Comparison of ENCODE assay signal across 8 cellular contexts in the genomic region with DNA sequence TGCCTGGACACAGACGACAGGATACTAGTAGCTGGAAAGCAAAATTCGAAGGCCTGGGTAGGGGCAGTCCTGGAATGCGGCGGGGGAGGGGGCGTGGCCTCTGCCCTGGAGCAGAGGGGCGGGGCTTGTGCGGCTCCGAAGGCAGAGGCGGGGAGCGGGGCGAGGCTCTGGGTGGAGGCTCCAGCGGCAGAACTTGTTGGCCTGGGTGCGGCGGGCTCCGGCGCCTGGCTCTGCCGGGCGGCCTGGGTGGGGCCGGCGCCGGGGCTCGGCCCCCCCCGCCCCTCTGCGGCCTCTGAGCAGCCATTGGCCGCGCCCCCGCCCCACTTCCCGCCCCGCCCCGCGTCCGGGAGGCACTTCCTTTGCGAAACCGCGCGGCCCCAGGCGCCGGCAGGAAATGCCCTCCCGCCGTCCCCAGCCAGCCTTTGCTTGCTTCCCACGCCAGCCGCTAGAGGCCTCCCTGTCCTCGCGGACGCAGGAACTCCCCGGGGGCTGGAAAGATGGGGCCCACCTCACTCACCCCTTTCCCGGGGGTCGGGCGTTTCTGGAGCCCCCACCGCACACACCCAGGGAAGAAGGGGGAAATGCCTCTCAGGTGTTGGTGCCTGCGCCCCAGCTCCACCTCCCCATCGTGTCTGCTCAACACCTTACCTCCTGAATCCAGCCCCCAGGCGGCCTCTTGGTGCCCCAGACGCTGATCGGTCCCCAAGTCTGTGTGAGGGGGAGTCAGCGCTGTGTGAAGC. TPM values are rescaled to one million over a fixed set of nuclear protein-coding genes. Genes with fewer than 3 reads are reported as not detected.
A peak's percentile ranks its signal among the peaks of the same experiment; 100 is the strongest.
DNase-seq lines count a peak whose midpoint lies in the region; ATAC-seq and TF ChIP-seq lines count a peak whose summit lies in the region.

No MANE protein-coding gene starts in this region.

- TF ChIP-seq CTCF in Panc1 (IDR thresholded peaks at IDR 0.05), result peak; percentile 93
- peak; percentile 72 to 81 (median 76) for TF ChIP-seq CTCF in esophagus squamous epithelium (IDR thresholded peaks at IDR 0.05)

- CTCF ChIA-PET in Panc1 (lab: Charles Lee), result interaction anchor here (0.7 kb wide), 1 partner anchor 41 kb away, joined by 11 read pairs; no protein-coding TSS in a partner anchor

- H3K27me3 ChIP-seq in GM23248 (replicated peaks; ENCODE audit: insufficient read depth) (no peaks in the 10 kb centered on the region), Karpas-422 (ENCODE audit: low read length) (no peaks in the 10 kb centered on the region), Panc1 (ENCODE audit: control insufficient read depth, insufficient read depth, low read length) (no peaks in the 10 kb centered on the region), esophagus squamous epithelium (no peaks in the 10 kb centered on the region)

- H3K27ac ChIP-seq in GM23248 (peak overlapping the region; percentile 76), Karpas-422 (ENCODE audit: low read length) (peak overlapping the region; percentile 33; the same call in 1 of the 2 replicates), Panc1 (ENCODE audit: low read length) (peak overlapping the region; percentile 95), esophagus squamous epithelium (peak overlapping the region; percentile 87 to 95 (median 89))

- H2AFZ ChIP-seq in GM23248, result peak overlapping the region; percentile 36; the same call in 1 of the 2 replicates
- H2AFZ ChIP-seq in Karpas-422 (ENCODE audit: low read length), result peak overlapping the region; percentile 68

- no TSS peak for BruUV-seq in Panc1 (replicated peaks; lab: Mats Ljungman, UMichigan)

- H3K27ac Mint-ChIP-seq in activated T-cell treated with anti-CD3 and anti-CD28 coated beads, Interleukin-2, amount 50 U/mL, for 72 hours, result peak overlapping the region; percentile 91
- peak overlapping the region; percentile 89 to 97 (median 93) for H3K27ac Mint-ChIP-seq in naive B cell
- peak overlapping the region; percentile 89 for H3K27ac Mint-ChIP-seq in stimulated activated effector memory CD8-positive, alpha-beta T cell treated with anti-CD3 and anti-CD28 coated beads, Interleukin-12 subunit alpha, Interleukin-12 subunit beta, amount 100 ng/mL, for 72 hours

- H3K4me3 ChIP-seq in GM23248 (peak overlapping the region; percentile 67), Karpas-422 (ENCODE audit: low read length) (peak overlapping the region; percentile 76), Panc1 (ENCODE audit: low read depth in 2 of 2, low read length in 2 of 2) (peak overlapping the region; percentile 36 to 61), esophagus squamous epithelium (peak overlapping the region; percentile 32 to 68 (median 46))

- WGBS in GM23248 (ENCODE audit: low coverage in 1 of 2, low lambda C conversion rate in 2 of 2, missing lambda C conversion rate in 2 of 2), 2 experiments, result 1 to 3% methylated on average over 26 to 37 of the region's 56 CpGs
- WGBS in esophagus squamous epithelium, 2 donors, result 0% methylated on average over 4 to 5 of the region's 56 CpGs

- peak overlapping the region; percentile 87 to 93 for H3K4me3 Mint-ChIP-seq in activated T-cell treated with anti-CD3 and anti-CD28 coated beads, Interleukin-2, amount 50 U/mL, for 72 hours
- H3K4me3 Mint-ChIP-seq in naive B cell, result peak overlapping the region; percentile 86 to 95 (median 87)
- peak overlapping the region; percentile 77 for H3K4me3 Mint-ChIP-seq in stimulated activated effector memory CD8-positive, alpha-beta T cell treated with anti-CD3 and anti-CD28 coated beads, Interleukin-12 subunit alpha, Interleukin-12 subunit beta, amount 100 ng/mL, for 72 hours

- peaks cover 16% of the 10 kb centered on the region for H3F3A ChIP-seq in GM23248 (ENCODE audit: insufficient read depth)

- H3K79me2 ChIP-seq in GM23248 (ENCODE audit: insufficient read depth), result peaks cover 27% of the 10 kb centered on the region
- peaks cover 11% of the 10 kb centered on the region for H3K79me2 ChIP-seq in Karpas-422 (ENCODE audit: low read length)

- in situ Hi-C loops in GM23248 (cut with MboI), result no loop called here
- in situ Hi-C loops in Panc1 (cut with HindIII; ENCODE audit: low pct_unique_long_range_greater_than_20kb, low sequenced_read_pairs), result no loop called here

- peak in 1 of 4 donors; percentile 25 for TF ChIP-seq POLR2A in esophagus squamous epithelium (IDR thresholded peaks at IDR 0.05)

- no peaks in the 10 kb centered on the region for H4K20me1 ChIP-seq in GM23248 (ENCODE audit: insufficient read depth)
- no peaks in the 10 kb centered on the region for H4K20me1 ChIP-seq in Karpas-422 (ENCODE audit: insufficient read depth, low read depth, low read length)

- DNase-seq in EH (ENCODE audit: low read depth) (peak; percentile 98), GM23248 (peak; percentile 99), Karpas-422 (peak; percentile 98), Panc1 (ENCODE audit: low read depth, low spot score) (no peak), esophagus squamous epithelium (lab: John Stamatoyannopoulos, UW) (peak; percentile 95), naive B cell (peak; percentile 88)
- DNase-seq in activated T-cell treated with anti-CD3 and anti-CD28 coated beads, Interleukin-2, amount 50 U/mL, for 72 hours, result peak; percentile 93
- peak; percentile 80 to 94 for DNase-seq in stimulated activated effector memory CD8-positive, alpha-beta T cell treated with anti-CD3 and anti-CD28 coated beads, Interleukin-12 subunit alpha, Interleukin-12 subunit beta, amount 100 ng/mL, for 72 hours (ENCODE audit: low spot score in 2 of 2)

- H3K36me3 ChIP-seq in GM23248 (ENCODE audit: low read depth) (0 out of 2 replicates have a peak, but pooled peaks cover 3% of the 10 kb centered on the region), Karpas-422 (ENCODE audit: insufficient read depth, low read length) (peaks cover 12% of the 10 kb centered on the region; the same call in 1 of the 2 replicates), Panc1 (ENCODE audit: control insufficient read depth, insufficient read depth, low read length) (no peaks in the 10 kb centered on the region; the same call in 1 of the 2 replicates), esophagus squamous epithelium (peaks cover 24 to 43% (median 33%) of the 10 kb centered on the region in 3 donors)

- H3K9me3 Mint-ChIP-seq in activated T-cell treated with anti-CD3 and anti-CD28 coated beads, Interleukin-2, amount 50 U/mL, for 72 hours, result no peaks in the 10 kb centered on the region
- no peaks in the 10 kb centered on the region for H3K9me3 Mint-ChIP-seq in naive B cell
- H3K9me3 Mint-ChIP-seq in stimulated activated effector memory CD8-positive, alpha-beta T cell treated with anti-CD3 and anti-CD28 coated beads, Interleukin-12 subunit alpha, Interleukin-12 subunit beta, amount 100 ng/mL, for 72 hours, result no peaks in the 10 kb centered on the region

- H3K9me3 ChIP-seq in GM23248 (ENCODE audit: low read depth) (no peaks in the 10 kb centered on the region), Karpas-422 (ENCODE audit: low read length) (no peaks in the 10 kb centered on the region), Panc1 (ENCODE audit: control insufficient read depth, insufficient read depth, low read depth, low read length) (no peaks in the 10 kb centered on the region), esophagus squamous epithelium (no peaks in the 10 kb centered on the region)

- H3K4me2 ChIP-seq in GM23248 (ENCODE audit: unreplicated experiment), result peak overlapping the region; percentile 72
- H3K4me2 ChIP-seq in Karpas-422 (ENCODE audit: low read depth, low read length, poor library complexity, severe bottlenecking), result peak overlapping the region; percentile 79

- POLR2A ChIA-PET in Panc1 (lab: Charles Lee), result no interaction called here

- H3K36me3 Mint-ChIP-seq in activated T-cell treated with anti-CD3 and anti-CD28 coated beads, Interleukin-2, amount 50 U/mL, for 72 hours (ENCODE audit: insufficient read depth in 2 of 2), result no peaks in the 10 kb centered on the region
- H3K36me3 Mint-ChIP-seq in naive B cell, result no peaks in the 10 kb centered on the region
- H3K36me3 Mint-ChIP-seq in stimulated activated effector memory CD8-positive, alpha-beta T cell treated with anti-CD3 and anti-CD28 coated beads, Interleukin-12 subunit alpha, Interleukin-12 subunit beta, amount 100 ng/mL, for 72 hours, result peaks cover 78% of the 10 kb centered on the region

- H3K27me3 Mint-ChIP-seq in activated T-cell treated with anti-CD3 and anti-CD28 coated beads, Interleukin-2, amount 50 U/mL, for 72 hours (ENCODE audit: low read depth), result peaks cover 8% of the 10 kb centered on the region
- H3K27me3 Mint-ChIP-seq in naive B cell, result no peaks in the 10 kb centered on the region

- H3K9ac ChIP-seq in GM23248 (peak overlapping the region; percentile 74), Karpas-422 (ENCODE audit: low read length) (peak overlapping the region; percentile 81)

- H3K9me2 ChIP-seq in GM23248 (ENCODE audit: insufficient read depth), result no peaks in the 10 kb centered on the region
- no peaks in the 10 kb centered on the region for H3K9me2 ChIP-seq in Karpas-422 (replicated peaks; ENCODE audit: insufficient read depth, low read length)

- intact Hi-C loops in Panc1 (cut with micrococcal nuclease; ENCODE audit: unreplicated experiment), result loop anchor here (5.0 kb wide), 1 partner anchor 56 kb away; no protein-coding TSS in a partner anchor
- intact Hi-C loops in esophagus squamous epithelium (cut with DNase I), result loop anchor here (10.0 kb wide), 1 partner anchor 248 kb away; the partner anchor contains the start of genes BCS1L and ZNF142

- H3K4me1 ChIP-seq in GM23248 (ENCODE audit: insufficient read depth) (peaks cover 20% of the 10 kb centered on the region), Karpas-422 (ENCODE audit: low read length) (peaks cover 37% of the 10 kb centered on the region), Panc1 (ENCODE audit: control insufficient read depth, insufficient read depth, low read length) (peaks cover 51% of the 10 kb centered on the region), esophagus squamous epithelium (peaks cover 44 to 65% (median 53%) of the 10 kb centered on the region in 3 donors)

- peaks cover 52% of the 10 kb centered on the region for H3K4me1 Mint-ChIP-seq in activated T-cell treated with anti-CD3 and anti-CD28 coated beads, Interleukin-2, amount 50 U/mL, for 72 hours (ENCODE audit: low read depth)
- peaks cover 44 to 60% (median 55%) of the 10 kb centered on the region in 3 donors for H3K4me1 Mint-ChIP-seq in naive B cell
- H3K4me1 Mint-ChIP-seq in stimulated activated effector memory CD8-positive, alpha-beta T cell treated with anti-CD3 and anti-CD28 coated beads, Interleukin-12 subunit alpha, Interleukin-12 subunit beta, amount 100 ng/mL, for 72 hours, result peaks cover 68% of the 10 kb centered on the region

- peak; percentile 89 for ATAC-seq in Panc1
- ATAC-seq in activated T-cell treated with anti-CD3 and anti-CD28 coated beads, Interleukin-2, amount 50 U/mL, for 72 hours (replicated peaks in 1 of 2), result peak; percentile 84
- peak; percentile 83 to 84 for ATAC-seq in naive B cell (ENCODE audit: low read depth in 2 of 2)
- ATAC-seq in stimulated activated effector memory CD8-positive, alpha-beta T cell treated with anti-CD3 and anti-CD28 coated beads, Interleukin-12 subunit alpha, Interleukin-12 subunit beta, amount 100 ng/mL, for 72 hours, result peak; percentile 90

RNA-seq across cellular contexts. Expression of gene CTDSP1, which starts 6.7 kb away (rescaled TPM):
- 82.7 and 119 TPM in 2 replicates for total RNA-seq in GM23248 (2014; rRNA removed; shearing (Covaris generic))
- polyA plus RNA-seq in GM23248 (2016; fragmentation: Nextera tagmentation; extraction: Ambion mirVana) (28.5 and 31.0 TPM in 2 replicates), naive B cell (ENCODE audit: low read depth in 6 of 6) (10 to 100 TPM in 5 of 6 donors, 1 to 10 TPM in 1; 10.0 to 13.8 (median 11.9) TPM)
- total RNA-seq in Karpas-422 (2014; rRNA removed; shearing (Covaris generic); ENCODE audit: low replicate concordance), result 46.3 and 72.6 TPM in 2 replicates
- total RNA-seq in Panc1 (2021; ENCODE audit: unreplicated experiment) (128 TPM), esophagus squamous epithelium (10 to 100 TPM; 47.3 to 87.4 (median 58.0) TPM)
- polyA plus RNA-seq in Panc1 (2012; ENCODE audit: insufficient read length), result 124 TPM
- total RNA-seq in activated T-cell treated with anti-CD3 and anti-CD28 coated beads, Interleukin-2, amount 50 U/mL, for 72 hours, result 10 to 100 TPM; 76.7 to 79.0 TPM

RNA-seq across cellular contexts. Expression of gene VIL1, which starts 12.5 kb away (rescaled TPM):
- total RNA-seq in GM23248 (2014; rRNA removed; shearing (Covaris generic)), result not detected in 2 replicates
- polyA plus RNA-seq in GM23248 (2016; fragmentation: Nextera tagmentation; extraction: Ambion mirVana) (not detected in 2 replicates), naive B cell (ENCODE audit: low read depth in 6 of 6) (under 1 TPM; 0.06 to 0.43 (median 0.23) TPM)
- not detected in 2 replicates for total RNA-seq in Karpas-422 (2014; rRNA removed; shearing (Covaris generic); ENCODE audit: low replicate concordance)
- total RNA-seq in Panc1 (2021; ENCODE audit: unreplicated experiment) (0.18 TPM), esophagus squamous epithelium (not detected)
- polyA plus RNA-seq in Panc1 (2012; ENCODE audit: insufficient read length), result 0.07 TPM
- not detected for total RNA-seq in activated T-cell treated with anti-CD3 and anti-CD28 coated beads, Interleukin-2, amount 50 U/mL, for 72 hours

RNA-seq across cellular contexts. Expression of gene SLC11A1, which starts 24.3 kb away (rescaled TPM):
- total RNA-seq in GM23248 (2014; rRNA removed; shearing (Covaris generic)), result not detected in 2 replicates
- polyA plus RNA-seq in GM23248 (2016; fragmentation: Nextera tagmentation; extraction: Ambion mirVana) (0.13 and 0.16 TPM in 2 replicates), naive B cell (ENCODE audit: low read depth in 6 of 6) (1 to 10 TPM in 4 of 6 donors, under 1 TPM in 2; 0.82 to 2.4 (median 1.1) TPM)
- 1.9 TPM in 1 of 2 replicates, not detected in the other for total RNA-seq in Karpas-422 (2014; rRNA removed; shearing (Covaris generic); ENCODE audit: low replicate concordance)
- total RNA-seq in Panc1 (2021; ENCODE audit: unreplicated experiment) (0.31 TPM), esophagus squamous epithelium (10 to 100 TPM in 1 of 4 donors, 1 to 10 TPM in 3; 1.7 to 10.6 (median 8.7) TPM)
- polyA plus RNA-seq in Panc1 (2012; ENCODE audit: insufficient read length), result 0.62 TPM
- under 1 TPM in 1 of 2 donors, not detected in 1; 0.19 TPM for total RNA-seq in activated T-cell treated with anti-CD3 and anti-CD28 coated beads, Interleukin-2, amount 50 U/mL, for 72 hours

RNA-seq across cellular contexts. Expression of gene CATIP, which starts 49.7 kb away (rescaled TPM):
- total RNA-seq in GM23248 (2014; rRNA removed; shearing (Covaris generic)), result not detected in 2 replicates
- not detected in 2 replicates for polyA plus RNA-seq in GM23248 (2016; fragmentation: Nextera tagmentation; extraction: Ambion mirVana)
- total RNA-seq in Karpas-422 (2014; rRNA removed; shearing (Covaris generic); ENCODE audit: low replicate concordance), result not detected in 2 replicates
- total RNA-seq in Panc1 (2021; ENCODE audit: unreplicated experiment), result 0.18 TPM
- polyA plus RNA-seq in Panc1 (2012; ENCODE audit: insufficient read length), result 0.55 TPM
- not detected for total RNA-seq in activated T-cell treated with anti-CD3 and anti-CD28 coated beads, Interleukin-2, amount 50 U/mL, for 72 hours
- total RNA-seq in esophagus squamous epithelium, result not detected
- under 1 TPM in 1 of 6 donors, not detected in 5; 0.23 TPM for polyA plus RNA-seq in naive B cell (ENCODE audit: low read depth in 6 of 6)

Comparison
In these comparisons a context has a peak if more than half of its experiments do, and no peak if none do; other contexts are left out.
1. H3K27ac ChIP-seq: peak in every context shown above with its lines; median percentile 95 in Panc1; 89 in esophagus squamous epithelium; 76 in GM23248; 33 in Karpas-422.